ENCODE assay signal across 8 cellular contexts in genomic region chr9:120792898-120793765, GRCh38. TPM values are rescaled to one million over a fixed set of nuclear protein-coding genes. Genes with fewer than 3 reads are reported as not detected.
DNase-seq lines count a peak whose midpoint lies in the region; ATAC-seq, FAIRE-seq and TF ChIP-seq lines count a peak whose summit lies in the region.

TSS of gene FBXW2 (minus strand) at chr9:120793416. CDS start at chr9:120788258, 5,158 bp downstream.

- peaks cover 25% of the 10 kb centered on the region for H3K36me3 Mint-ChIP-seq in T-helper 2 cell treated with Interferon-gamma antibody and Interleukin-4, amounts not matched to agents 5 μg/mL and 100 μg/mL, for 36 hours (ENCODE audit: low read depth)

- H3K36me3 ChIP-seq in ascending aorta, result peaks cover 0 to 5% of the 10 kb centered on the region in 2 donors

- H3K4me1 ChIP-seq in ascending aorta (peaks cover 7 to 31% of the 10 kb centered on the region in 2 donors), right cardiac atrium (ENCODE audit: control insufficient read depth, insufficient read depth, low read length) (peaks cover 2% of the 10 kb centered on the region)

- H3K27ac ChIP-seq in ascending aorta (peak within 1 kb of the TSS; percentile 88 to 95), right cardiac atrium (ENCODE audit: low read length) (peak within 1 kb of the TSS; percentile 90)

- H3K4me3 ChIP-seq in ascending aorta (peak within 1 kb of the TSS; percentile 98 to 99), right cardiac atrium (ENCODE audit: low read length) (peak within 1 kb of the TSS; percentile 89)

- intact Hi-C loops in ascending aorta (cut with DNase I) (loop anchor here (1.0 to 5.0 kb wide), 4 partner anchors 49 to 1469 kb away; partner anchors contain the start of genes MRRF, PSMD5 and RBM18), right cardiac atrium (cut with DNase I) (loop anchor here in 1 of 4 donors (10.0 kb wide), 1 partner anchor 142 kb away; no protein-coding TSS in a partner anchor)

- under 1% methylated on average over 72 of the region's 72 CpGs for WGBS in right cardiac atrium

- FAIRE-seq in urothelium cell line (lab: Jason Lieb, UNC), result no peak

- DNase-seq in NCI-H1694 (lab: John Stamatoyannopoulos, UW) (peak; percentile 58), ascending aorta (ENCODE audit: low spot score in 2 of 2) (peak; percentile 56 to 95), right cardiac atrium (peak; percentile 94 to 97 (median 97)), pulmonary artery endothelial cell (ENCODE audit: low read depth, low spot score) (peak; percentile 69), urothelium cell line (ENCODE audit: low spot score) (peak; percentile 95)
- peak; percentile 94 for DNase-seq in T-helper 2 cell treated with Interferon-gamma antibody and Interleukin-4, amounts not matched to agents 5 μg/mL and 100 μg/mL, for 36 hours (ENCODE audit: low spot score)

- H3K27me3 Mint-ChIP-seq in T-helper 2 cell treated with Interferon-gamma antibody and Interleukin-4, amounts not matched to agents 5 μg/mL and 100 μg/mL, for 36 hours (ENCODE audit: low read depth), result no peaks in the 10 kb centered on the region

- H3K27ac Mint-ChIP-seq in T-helper 2 cell treated with Interferon-gamma antibody and Interleukin-4, amounts not matched to agents 5 μg/mL and 100 μg/mL, for 36 hours, result peak within 1 kb of the TSS; percentile 94

- no peaks in the 10 kb centered on the region for H3K9me3 Mint-ChIP-seq in T-helper 2 cell treated with Interferon-gamma antibody and Interleukin-4, amounts not matched to agents 5 μg/mL and 100 μg/mL, for 36 hours

- H3K9me3 ChIP-seq in ascending aorta (no peaks in the 10 kb centered on the region), right cardiac atrium (ENCODE audit: control insufficient read depth, low read length) (no peaks in the 10 kb centered on the region)

- H3K4me1 Mint-ChIP-seq in T-helper 2 cell treated with Interferon-gamma antibody and Interleukin-4, amounts not matched to agents 5 μg/mL and 100 μg/mL, for 36 hours (ENCODE audit: low read depth), result peaks cover 44% of the 10 kb centered on the region

- TF ChIP-seq CTCF in ascending aorta (IDR thresholded peaks at IDR 0.05), result peak in 1 of 3 experiments; percentile 4

- ATAC-seq in GM18498 (IDR thresholded peaks at IDR 0.05; ENCODE audit: unreplicated experiment) (peak; percentile 95), HG02884 (IDR thresholded peaks at IDR 0.05; ENCODE audit: unreplicated experiment) (peak; percentile 85), right cardiac atrium (peak; percentile 100)

- no peaks in the 10 kb centered on the region for H3K27me3 ChIP-seq in ascending aorta
- H3K27me3 ChIP-seq in right cardiac atrium (ENCODE audit: control insufficient read depth, insufficient read depth), result no peaks in the 10 kb centered on the region

- H3K4me3 Mint-ChIP-seq in T-helper 2 cell treated with Interferon-gamma antibody and Interleukin-4, amounts not matched to agents 5 μg/mL and 100 μg/mL, for 36 hours, result peak within 1 kb of the TSS; percentile 98

RNA-seq across cellular contexts. Expression of gene FBXW2, which starts in this region (rescaled TPM):
- total RNA-seq in ascending aorta (35.5 TPM), right cardiac atrium (10 to 100 TPM; 44.5 to 52.5 (median 47.3) TPM), pulmonary artery endothelial cell (39.1 and 49.9 TPM in 2 replicates)
- 13.9 TPM for polyA plus RNA-seq in right cardiac atrium

Comparison
In these comparisons a context has a peak if more than half of its experiments do, and no peak if none do; other contexts are left out.
1. Peak in every context shown above with its lines: DNase-seq, ATAC-seq, H3K4me3 ChIP-seq and H3K27ac ChIP-seq.